1 cellular context compared by ENCODE assay signal in genomic region chr2:1283020-1283801, GRCh38.
TF ChIP-seq lines count a peak whose summit lies in the region.

No MANE protein-coding gene starts in this region.

TF ChIP-seq in A549, 52 proteins besides CTCF, POLR2A, EP300 and RAD21 (continued from another document):
- no peak for TF ChIP-seq KDM5A (IDR thresholded peaks at IDR 0.05)
- TF ChIP-seq EHF (CRISPR knock-in tag; IDR thresholded peaks at IDR 0.05), result no peak
- TF ChIP-seq RNF2 (IDR thresholded peaks at IDR 0.05; ENCODE audit: borderline replicate concordance, low read depth), result no peak
